ENCODE assay signal across 29 cellular contexts in the genomic region with DNA sequence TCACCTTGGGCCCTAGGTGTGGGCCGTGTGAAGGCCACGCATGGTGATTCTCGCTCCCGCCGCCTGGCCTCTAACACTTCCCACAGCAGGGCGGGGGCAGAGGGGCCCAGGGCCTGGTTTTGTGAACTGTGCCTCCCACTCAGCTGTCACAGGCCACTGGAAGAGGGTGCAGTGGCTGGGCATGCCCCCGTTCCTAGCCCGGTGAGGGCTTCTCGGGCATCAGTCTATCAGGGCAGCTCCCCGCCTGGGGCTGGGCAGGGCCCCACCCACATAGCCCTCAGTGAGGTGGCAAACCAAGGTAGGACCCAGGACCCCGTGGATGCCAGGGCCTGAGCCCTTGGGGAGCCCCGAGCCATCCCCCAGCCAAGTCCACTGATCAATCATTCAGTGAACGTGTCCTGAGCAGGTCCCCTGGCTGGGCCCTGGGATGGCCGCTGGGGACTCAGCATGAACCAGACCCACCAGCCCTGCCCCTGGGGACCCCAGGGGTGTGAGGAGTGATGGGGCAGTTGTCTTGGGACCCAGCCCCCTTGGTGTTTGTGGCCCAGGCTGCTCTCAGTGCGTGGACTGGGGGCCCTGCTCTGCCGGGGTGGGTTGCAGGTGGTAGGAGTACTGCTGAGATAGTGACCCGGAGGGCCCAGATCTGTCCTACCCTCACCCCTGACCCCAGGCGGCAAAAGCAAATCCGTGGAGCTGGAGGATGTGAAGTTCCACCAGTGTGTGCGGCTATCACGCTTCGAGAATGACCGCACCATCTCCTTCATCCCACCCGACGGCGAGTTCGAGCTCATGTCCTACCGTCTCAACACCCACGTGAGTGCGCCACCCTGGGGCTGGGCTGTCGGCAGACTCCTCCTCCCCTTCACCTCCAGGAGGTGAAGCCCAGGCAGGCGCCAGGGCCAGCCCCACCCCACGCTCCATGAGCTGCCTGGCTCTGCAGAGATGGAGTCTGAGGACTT. TPM values are rescaled to one million over a fixed set of nuclear protein-coding genes. Genes with fewer than 3 reads are reported as not detected.
"Had no signal": no experiment of that assay in that cellular context is flagged by ENCODE, and none has a peak within 500 bp of the region (broad histone marks: within the 10 kb centered on the region; RNA-seq: fewer than 3 reads in every experiment).

No MANE protein-coding gene starts in this region.

- H3K36me3 ChIP-seq: neural progenitor cell had no signal

- H3K9me3 Mint-ChIP-seq: activated CD4-positive, alpha-beta T cell treated with anti-CD3 and anti-CD28 coated beads, Interleukin-2, amount 10 ng/mL, durations not matched to agents 7 days and 5 days; activated naive CD8-positive, alpha-beta T cell treated with anti-CD3 and anti-CD28 coated beads, Interleukin-2, amount 10 ng/mL, durations not matched to agents 7 days and 5 days; activated T-cell treated with anti-CD3 and anti-CD28 coated beads, Interleukin-2, amount 50 U/mL, for 24 hours; activated T-helper 17 cell treated with anti-CD3 and anti-CD28 coated beads, Interleukin-2, amount 50 U/mL, for 72 hours had no signal

- H3K4me2 ChIP-seq: neural progenitor cell had no signal

- H3K9ac ChIP-seq: neural progenitor cell had no signal

- H3K27me3 ChIP-seq: cardiac muscle cell, heart right ventricle, neural progenitor cell, upper lobe of left lung had no signal

- ATAC-seq: activated CD4-positive, CD25-positive, alpha-beta regulatory T cell treated with anti-CD3 and anti-CD28 coated beads, Interleukin-2, amount 50 U/mL, for 24 hours; activated T-helper 17 cell treated with anti-CD3 and anti-CD28 coated beads, Interleukin-2, amount 50 U/mL, for 72 hours; stimulated activated naive B cell treated with anti-CD40 and anti-IgM and Interleukin-4, amounts not matched to agents 10 μg/mL and 1 μg/mL and 100 μg/mL, for 72 hours had no signal

- H2AFZ ChIP-seq: neural progenitor cell had no signal

- H3K4me3 ChIP-seq: cardiac muscle cell, heart right ventricle, lung, neural progenitor cell, upper lobe of left lung had no signal

- DNase-seq: activated CD4-positive, alpha-beta T cell treated with anti-CD3 and anti-CD28 coated beads, Interleukin-2, amount 10 ng/mL, durations not matched to agents 7 days and 5 days; activated CD8-positive, alpha-beta memory T cell treated with anti-CD3 and anti-CD28 coated beads for 24 hours; activated CD8-positive, alpha-beta memory T cell treated with anti-CD3 and anti-CD28 coated beads, Interleukin-2, amount 50 U/mL, for 4 hours; activated naive CD4-positive, alpha-beta T cell treated with Interleukin-2 at 50 U/mL for 16 hours; activated naive CD8-positive, alpha-beta T cell treated with anti-CD3 and anti-CD28 coated beads, Interleukin-2, amount 10 ng/mL, durations not matched to agents 7 days and 5 days; amygdala; heart right ventricle; naive B cell; retina; stimulated activated CD4-positive, alpha-beta T cell treated with anti-CD3 and anti-CD28 coated beads, Interleukin-2, amount 100 ng/mL, for 48 hours; stimulated activated CD8-positive, alpha-beta memory T cell treated with anti-CD3 and anti-CD28 coated beads, Interleukin-4, amount 100 ng/mL, for 48 hours; stimulated activated naive B cell treated with anti-CD40 and anti-IgM and Interleukin-4, amounts not matched to agents 10 μg/mL and 1 μg/mL and 100 μg/mL, for 72 hours had no signal

- H3K27me3 Mint-ChIP-seq: activated CD4-positive, alpha-beta T cell treated with anti-CD3 and anti-CD28 coated beads, Interleukin-2, amount 10 ng/mL, durations not matched to agents 7 days and 5 days; activated naive CD8-positive, alpha-beta T cell treated with anti-CD3 and anti-CD28 coated beads, Interleukin-2, amount 10 ng/mL, durations not matched to agents 7 days and 5 days; activated T-cell treated with anti-CD3 and anti-CD28 coated beads, Interleukin-2, amount 50 U/mL, for 24 hours; activated T-helper 17 cell treated with anti-CD3 and anti-CD28 coated beads, Interleukin-2, amount 50 U/mL, for 72 hours; naive B cell; progenitor cell of endocrine pancreas; stimulated activated naive B cell treated with anti-CD40 and anti-IgM and Interleukin-4, amounts not matched to agents 10 μg/mL and 1 μg/mL and 100 μg/mL, for 72 hours had no signal

- H3K27ac ChIP-seq: cardiac muscle cell, epithelial cell of prostate, heart right ventricle, neural progenitor cell, upper lobe of left lung, VCaP had no signal

- H3K4me3 Mint-ChIP-seq: activated CD4-positive, alpha-beta T cell treated with anti-CD3 and anti-CD28 coated beads, Interleukin-2, amount 10 ng/mL, durations not matched to agents 7 days and 5 days; activated naive CD8-positive, alpha-beta T cell treated with anti-CD3 and anti-CD28 coated beads, Interleukin-2, amount 10 ng/mL, durations not matched to agents 7 days and 5 days; activated T-cell treated with anti-CD3 and anti-CD28 coated beads, Interleukin-2, amount 50 U/mL, for 24 hours; activated T-helper 17 cell treated with anti-CD3 and anti-CD28 coated beads, Interleukin-2, amount 50 U/mL, for 72 hours; naive B cell; neural progenitor cell; stimulated activated naive B cell treated with anti-CD40 and anti-IgM and Interleukin-4, amounts not matched to agents 10 μg/mL and 1 μg/mL and 100 μg/mL, for 72 hours had no signal

- FAIRE-seq: keratinocyte had no signal

- H3K27ac Mint-ChIP-seq: activated CD4-positive, alpha-beta T cell treated with anti-CD3 and anti-CD28 coated beads, Interleukin-2, amount 10 ng/mL, durations not matched to agents 7 days and 5 days; activated naive CD8-positive, alpha-beta T cell treated with anti-CD3 and anti-CD28 coated beads, Interleukin-2, amount 10 ng/mL, durations not matched to agents 7 days and 5 days; activated T-cell treated with anti-CD3 and anti-CD28 coated beads, Interleukin-2, amount 50 U/mL, for 24 hours; activated T-helper 17 cell treated with anti-CD3 and anti-CD28 coated beads, Interleukin-2, amount 50 U/mL, for 72 hours; naive B cell; progenitor cell of endocrine pancreas had no signal

- H3K4me1 Mint-ChIP-seq: activated CD4-positive, alpha-beta T cell treated with anti-CD3 and anti-CD28 coated beads, Interleukin-2, amount 10 ng/mL, durations not matched to agents 7 days and 5 days; activated naive CD8-positive, alpha-beta T cell treated with anti-CD3 and anti-CD28 coated beads, Interleukin-2, amount 10 ng/mL, durations not matched to agents 7 days and 5 days; neural progenitor cell had no signal

- H3K4me1 ChIP-seq: heart right ventricle, neural progenitor cell, upper lobe of left lung had no signal

RNA-seq across cellular contexts. Expression of a gene that starts 53.8 kb away (rescaled TPM):
- total RNA-seq: activated CD4-positive, alpha-beta T cell treated with anti-CD3 and anti-CD28 coated beads, Interleukin-2, amount 10 ng/mL, durations not matched to agents 7 days and 5 days; activated naive CD8-positive, alpha-beta T cell treated with anti-CD3 and anti-CD28 coated beads, Interleukin-2, amount 10 ng/mL, durations not matched to agents 7 days and 5 days; cardiac muscle cell; cerebellum; fibroblast of villous mesenchyme; heart right ventricle; lung; mesenteric fat pad; mucosa of gallbladder; osteocyte; progenitor cell of endocrine pancreas; T-helper 2 cell treated with Interferon-gamma antibody and Interleukin-4, amounts not matched to agents 100 ng/mL and 5 ng/mL, for 36 hours; upper lobe of left lung had no signal
- polyA plus RNA-seq: cardiac muscle cell, heart right ventricle, keratinocyte had no signal
